ENCODE assay signal across 29 cellular contexts in genomic region chr4:156636398-156636797, GRCh38.
"Had no signal": no experiment of that assay in that cellular context is flagged by ENCODE, and none has a peak within 500 bp of the region (broad histone marks: within the 10 kb centered on the region; RNA-seq: fewer than 3 reads in every experiment).

No MANE protein-coding gene starts in this region.

- H3K4me1 Mint-ChIP-seq: activated B cell treated with CpG ODN at 0.5 μM for 24 hours; activated T-helper 17 cell treated with anti-CD3 and anti-CD28 coated beads, Interleukin-2, amount 50 U/mL, for 72 hours; T-helper 17 cell had no signal

- H3K9me3 Mint-ChIP-seq: activated B cell treated with CpG ODN at 0.5 μM for 24 hours; activated CD8-positive, alpha-beta T cell treated with anti-CD3 and anti-CD28 coated beads for 36 hours; activated T-helper 17 cell treated with anti-CD3 and anti-CD28 coated beads, Interleukin-2, amount 50 U/mL, for 72 hours; endodermal cell had no signal

- H3K36me3 ChIP-seq: colonic mucosa, WERI-Rb-1 had no signal

- H3K9me3 ChIP-seq: body of pancreas, colonic mucosa had no signal

- H3K4me3 Mint-ChIP-seq: activated B cell treated with CpG ODN at 0.5 μM for 24 hours; activated CD8-positive, alpha-beta T cell treated with anti-CD3 and anti-CD28 coated beads for 36 hours; activated naive CD8-positive, alpha-beta T cell; activated T-cell treated with anti-CD3 and anti-CD28 coated beads, Interleukin-2, amount 50 U/mL, for 4 hours; activated T-helper 17 cell treated with anti-CD3 and anti-CD28 coated beads, Interleukin-2, amount 50 U/mL, for 72 hours; endodermal cell; T-helper 17 cell; T-helper 2 cell treated with Interferon-gamma antibody and Interleukin-4, amounts not matched to agents 5 μg/mL and 100 μg/mL, for 36 hours had no signal

- H3K4me1 ChIP-seq: body of pancreas, colonic mucosa had no signal

- DNase-seq: activated B cell treated with CpG ODN at 0.5 μM for 24 hours; activated CD4-positive, alpha-beta T cell treated with anti-CD3 and anti-CD28 coated beads for 48 hours; activated CD4-positive, alpha-beta T cell treated with anti-CD3 and anti-CD28 coated beads, Interleukin-2, amount 50 U/mL, for 1 hour; activated CD4-positive, alpha-beta T cell treated with anti-CD3 and anti-CD28 coated beads, Interleukin-2, amount 50 U/mL, for 48 hours; activated CD8-positive, alpha-beta memory T cell treated with anti-CD3 and anti-CD28 coated beads for 24 hours; activated CD8-positive, alpha-beta T cell treated with anti-CD3 and anti-CD28 coated beads for 36 hours; activated effector memory CD4-positive, alpha-beta T cell treated with Interleukin-2 at 50 U/mL for 16 hours; activated gamma-delta T cell treated with Interleukin-2 at 50 U/mL for 16 hours; activated naive CD4-positive, alpha-beta T cell treated with anti-CD3 and anti-CD28 coated beads, Interleukin-2, amount 50 U/mL, for 16 hours; activated naive CD4-positive, alpha-beta T cell treated with Interleukin-2 at 50 U/mL for 16 hours; activated T-cell treated with anti-CD3 and anti-CD28 coated beads, Interleukin-2, amount 50 U/mL, for 4 hours; amniotic stem cell; anterior cingulate cortex; body of pancreas; caudate nucleus; colonic mucosa; effector CD8-positive, alpha-beta T cell; endodermal cell; foreskin fibroblast; head of caudate nucleus; T-helper 1 cell; T-helper 17 cell; T1000; WERI-Rb-1 had no signal

- H3K4me3 ChIP-seq: body of pancreas, colonic mucosa had no signal

- H3K27ac ChIP-seq: body of pancreas, colonic mucosa, WERI-Rb-1 had no signal

- ATAC-seq: activated CD4-positive, CD25-positive, alpha-beta regulatory T cell treated with anti-CD3 and anti-CD28 coated beads, Interleukin-2, amount 50 U/mL, for 24 hours; activated CD8-positive, alpha-beta T cell treated with anti-CD3 and anti-CD28 coated beads for 36 hours; activated T-cell treated with anti-CD3 and anti-CD28 coated beads, Interleukin-2, amount 50 U/mL, for 4 hours; activated T-helper 17 cell treated with anti-CD3 and anti-CD28 coated beads, Interleukin-2, amount 50 U/mL, for 72 hours; body of pancreas; esophagus mucosa; T-helper 17 cell had no signal

- H3K27ac Mint-ChIP-seq: activated B cell treated with CpG ODN at 0.5 μM for 24 hours; activated CD8-positive, alpha-beta T cell treated with anti-CD3 and anti-CD28 coated beads for 36 hours; activated naive CD8-positive, alpha-beta T cell; activated T-helper 17 cell treated with anti-CD3 and anti-CD28 coated beads, Interleukin-2, amount 50 U/mL, for 72 hours; endodermal cell; T-helper 17 cell; T-helper 2 cell treated with Interferon-gamma antibody and Interleukin-4, amounts not matched to agents 5 μg/mL and 100 μg/mL, for 36 hours had no signal

- H3K27me3 Mint-ChIP-seq: activated B cell treated with CpG ODN at 0.5 μM for 24 hours; activated CD8-positive, alpha-beta T cell treated with anti-CD3 and anti-CD28 coated beads for 36 hours; activated naive CD8-positive, alpha-beta T cell; activated T-helper 17 cell treated with anti-CD3 and anti-CD28 coated beads, Interleukin-2, amount 50 U/mL, for 72 hours; T-helper 17 cell had no signal

- H3K27me3 ChIP-seq: body of pancreas, colonic mucosa had no signal

- H3K36me3 Mint-ChIP-seq: activated naive CD8-positive, alpha-beta T cell had no signal
